ENCODE assay signal across 9 cellular contexts in the genomic region with DNA sequence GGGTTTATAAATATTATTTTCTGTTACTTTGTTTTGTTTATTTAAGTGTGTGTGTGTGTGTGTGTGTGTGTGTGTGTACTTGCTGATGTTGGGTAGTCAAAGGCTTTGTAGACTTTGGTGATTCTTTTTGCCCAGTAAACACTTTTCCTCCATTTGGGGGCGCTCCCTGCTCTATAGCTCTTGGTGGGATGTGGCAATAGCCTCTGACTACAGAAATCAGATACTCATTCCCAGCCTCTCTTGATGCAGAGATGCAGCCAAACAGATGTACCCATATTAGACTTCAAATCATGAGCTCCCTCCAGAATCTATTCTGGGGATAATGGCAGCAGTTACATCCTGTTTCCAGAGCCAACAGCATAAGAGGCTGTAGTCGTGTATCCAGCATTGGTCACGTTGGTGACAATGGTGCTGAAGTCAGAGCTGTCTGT. TPM values are rescaled to one million over a fixed set of nuclear protein-coding genes. Genes with fewer than 3 reads are reported as not detected.
A peak's percentile ranks its signal among the peaks of the same experiment; 100 is the strongest.
DNase-seq lines count a peak whose midpoint lies in the region; ATAC-seq and TF ChIP-seq lines count a peak whose summit lies in the region.
"Had no signal": no experiment of that assay in that cellular context is flagged by ENCODE, and none has a peak within 500 bp of the region (broad histone marks: within the 10 kb centered on the region; RNA-seq: fewer than 3 reads in every experiment).

No MANE protein-coding gene starts in this region.

- H3K9me3 ChIP-seq in GM23248 (ENCODE audit: low read depth) (no peaks in the 10 kb centered on the region), OCI-LY3 (ENCODE audit: insufficient read depth, low read length) (peaks cover 20% of the 10 kb centered on the region), osteoblast (ENCODE audit: low read depth, low read length) (no peaks in the 10 kb centered on the region)
- no peaks in the 10 kb centered on the region for H3K9me3 ChIP-seq in CD8-positive, alpha-beta T cell (ENCODE audit: low read length)
- H3K9me3 ChIP-seq: pancreas had no signal

- DNase-seq in GM23248 (peak; percentile 78), erythroblast (lab: John Stamatoyannopoulos, UW) (peak; percentile 11 to 36), osteoblast (ENCODE audit: insufficient read length, low spot score, missing footprints) (peak; percentile 63), NCI-H524 treated with DMSO at 0.1 percent for 48 hours (lab: John Stamatoyannopoulos, UW) (no peak)
- no peak for DNase-seq in natural killer cell treated with Interleukin-12 subunit alpha and Interleukin-12 subunit beta and Interleukin-15 and Interleukin-18, amount 100 ng/mL, for 72 hours (ENCODE audit: low spot score)
- DNase-seq in CD8-positive, alpha-beta T cell = no peak
- DNase-seq: pancreas had no signal

- H3K36me3 ChIP-seq in GM23248 (ENCODE audit: low read depth) = no peaks in the 10 kb centered on the region
- H3K36me3 ChIP-seq in OCI-LY3 (replicated peaks; ENCODE audit: low read depth, low read length) = peaks cover under 1% of the 10 kb centered on the region
- H3K36me3 ChIP-seq in osteoblast (ENCODE audit: insufficient read depth, low read length) = no peaks in the 10 kb centered on the region
- H3K36me3 ChIP-seq in CD8-positive, alpha-beta T cell (ENCODE audit: insufficient read depth, low read length) = no peaks in the 10 kb centered on the region
- H3K36me3 ChIP-seq: pancreas had no signal

- POLR2A ChIA-PET in CD8-positive, alpha-beta T cell (lab: Charles Lee) = interaction anchor here (0.6 kb wide), 1 partner anchor 23 kb away, joined by 3 read pairs; no protein-coding TSS in a partner anchor

- CTCF ChIA-PET in CD8-positive, alpha-beta T cell (lab: Charles Lee) = no interaction called here

- H3K9ac ChIP-seq in GM23248 (no peak overlapping the region), OCI-LY3 (ENCODE audit: low read length) (no peak overlapping the region)

- no peak overlapping the region for H3K4me2 ChIP-seq in GM23248 (ENCODE audit: unreplicated experiment)
- H3K4me2 ChIP-seq in OCI-LY3 (ENCODE audit: low read length) = no peak overlapping the region
- H3K4me2 ChIP-seq in osteoblast (ENCODE audit: insufficient read depth, low read length) = no peak overlapping the region

- H3K4me3 Mint-ChIP-seq in natural killer cell treated with Interleukin-12 subunit alpha and Interleukin-12 subunit beta and Interleukin-15 and Interleukin-18, amount 100 ng/mL, for 72 hours = no peak overlapping the region
- H3K4me3 Mint-ChIP-seq in CD8-positive, alpha-beta T cell = no peak overlapping the region

- no peak overlapping the region for H3K27ac ChIP-seq in GM23248
- H3K27ac ChIP-seq in OCI-LY3 (ENCODE audit: low read length) = no peak overlapping the region
- no peak overlapping the region for H3K27ac ChIP-seq in osteoblast (ENCODE audit: low read depth, low read length)
- H3K27ac ChIP-seq in CD8-positive, alpha-beta T cell (ENCODE audit: low read depth, low read length) = no peak overlapping the region
- H3K27ac ChIP-seq: pancreas had no signal

- 7 to 17% methylated on average over 3 of the region's 3 CpGs for WGBS in GM23248 (ENCODE audit: low coverage in 1 of 2, low lambda C conversion rate in 2 of 2, missing lambda C conversion rate in 2 of 2), 2 experiments

- peak overlapping the region in 1 of 2 donors; percentile 16 for H3K27ac Mint-ChIP-seq in natural killer cell treated with Interleukin-12 subunit alpha and Interleukin-12 subunit beta and Interleukin-15 and Interleukin-18, amount 100 ng/mL, for 72 hours
- no peak overlapping the region for H3K27ac Mint-ChIP-seq in CD8-positive, alpha-beta T cell

- in situ Hi-C loops in GM23248 (cut with MboI) = no loop called here

- ATAC-seq in natural killer cell treated with Interleukin-12 subunit alpha and Interleukin-12 subunit beta and Interleukin-15 and Interleukin-18, amount 100 ng/mL, for 72 hours = no peak
- no peak for ATAC-seq in CD8-positive, alpha-beta T cell
- ATAC-seq in GM19328 (IDR thresholded peaks at IDR 0.05; ENCODE audit: unreplicated experiment) = no peak

- peaks cover 11 to 12% of the 10 kb centered on the region in 2 donors for H3K4me1 Mint-ChIP-seq in natural killer cell treated with Interleukin-12 subunit alpha and Interleukin-12 subunit beta and Interleukin-15 and Interleukin-18, amount 100 ng/mL, for 72 hours (ENCODE audit: low read depth in 2 of 2)
- peaks cover 6% of the 10 kb centered on the region for H3K4me1 Mint-ChIP-seq in CD8-positive, alpha-beta T cell (ENCODE audit: low read depth)

- H3K4me1 ChIP-seq in GM23248 (ENCODE audit: insufficient read depth) = no peaks in the 10 kb centered on the region
- H3K4me1 ChIP-seq in OCI-LY3 (ENCODE audit: low read length) = peaks cover 14% of the 10 kb centered on the region; the same call in 1 of the 2 replicates
- H3K4me1 ChIP-seq in osteoblast (ENCODE audit: insufficient read depth, low read length) = peaks cover 8% of the 10 kb centered on the region
- H3K4me1 ChIP-seq in CD8-positive, alpha-beta T cell (ENCODE audit: insufficient read depth, low read length) = no peaks in the 10 kb centered on the region
- H3K4me1 ChIP-seq: pancreas had no signal

- no peaks in the 10 kb centered on the region for H3K36me3 Mint-ChIP-seq in natural killer cell treated with Interleukin-12 subunit alpha and Interleukin-12 subunit beta and Interleukin-15 and Interleukin-18, amount 100 ng/mL, for 72 hours
- no peaks in the 10 kb centered on the region for H3K36me3 Mint-ChIP-seq in CD8-positive, alpha-beta T cell

- H3K27me3 ChIP-seq in GM23248 (replicated peaks; ENCODE audit: insufficient read depth) (no peaks in the 10 kb centered on the region), OCI-LY3 (ENCODE audit: low read depth, low read length) (0 out of 2 replicates have a peak, but pooled peaks cover 5% of the 10 kb centered on the region), osteoblast (ENCODE audit: insufficient read depth, low read length) (no peaks in the 10 kb centered on the region)
- no peaks in the 10 kb centered on the region for H3K27me3 ChIP-seq in CD8-positive, alpha-beta T cell (ENCODE audit: insufficient read depth, low read length)
- H3K27me3 ChIP-seq: pancreas had no signal

- H3K9me3 Mint-ChIP-seq in natural killer cell treated with Interleukin-12 subunit alpha and Interleukin-12 subunit beta and Interleukin-15 and Interleukin-18, amount 100 ng/mL, for 72 hours = no peaks in the 10 kb centered on the region
- no peaks in the 10 kb centered on the region for H3K9me3 Mint-ChIP-seq in CD8-positive, alpha-beta T cell

- intact Hi-C loops in CD8-positive, alpha-beta T cell (cut with DNase I, micrococcal nuclease) = no loop called here

- H3K9me2 ChIP-seq in GM23248 (ENCODE audit: insufficient read depth) = no peaks in the 10 kb centered on the region

- H4K20me1 ChIP-seq in GM23248 (ENCODE audit: insufficient read depth) (no peaks in the 10 kb centered on the region), OCI-LY3 (ENCODE audit: insufficient read depth, low read length) (no peaks in the 10 kb centered on the region), osteoblast (ENCODE audit: insufficient read depth, low read length) (no peaks in the 10 kb centered on the region)

- H3K79me2 ChIP-seq in GM23248 (ENCODE audit: insufficient read depth) (no peaks in the 10 kb centered on the region), OCI-LY3 (ENCODE audit: low read length) (no peaks in the 10 kb centered on the region), osteoblast (ENCODE audit: insufficient read depth, low read length) (no peaks in the 10 kb centered on the region)

- H3K4me3 ChIP-seq in GM23248 (no peak overlapping the region), OCI-LY3 (ENCODE audit: low read length) (no peak overlapping the region), osteoblast (ENCODE audit: insufficient read depth, low read length) (no peak overlapping the region)
- H3K4me3 ChIP-seq in CD8-positive, alpha-beta T cell (ENCODE audit: low read depth, low read length) = no peak overlapping the region
- H3K4me3 ChIP-seq: pancreas had no signal

- H3F3A ChIP-seq in GM23248 (ENCODE audit: insufficient read depth) = no peaks in the 10 kb centered on the region

- peaks cover 2 to 11% of the 10 kb centered on the region in 2 donors for H3K27me3 Mint-ChIP-seq in natural killer cell treated with Interleukin-12 subunit alpha and Interleukin-12 subunit beta and Interleukin-15 and Interleukin-18, amount 100 ng/mL, for 72 hours
- H3K27me3 Mint-ChIP-seq in CD8-positive, alpha-beta T cell (ENCODE audit: low read depth) = no peaks in the 10 kb centered on the region

- no peak overlapping the region for H2AFZ ChIP-seq in GM23248
- no peak overlapping the region for H2AFZ ChIP-seq in OCI-LY3 (ENCODE audit: low read depth, low read length)
- no peak overlapping the region for H2AFZ ChIP-seq in osteoblast (ENCODE audit: low read length)

- no peak for TF ChIP-seq POLR2A in erythroblast (IDR thresholded peaks at IDR 0.05; ENCODE audit: low read length)

- TF ChIP-seq CTCF in OCI-LY3 (IDR thresholded peaks at IDR 0.05; ENCODE audit: low read depth, low read length) (peak; percentile 15; the same call in 1 of the 2 replicates), osteoblast (IDR thresholded peaks at IDR 0.05; ENCODE audit: extremely low read depth, low read depth, low read length) (peak; percentile 66)
- no peak for TF ChIP-seq CTCF in CD8-positive, alpha-beta T cell (IDR thresholded peaks at IDR 0.05)

RNA-seq across cellular contexts. Expression of a gene that starts 33.4 kb away (rescaled TPM):
- not detected in 2 replicates for total RNA-seq in GM23248 (2014; rRNA removed; shearing (Covaris generic))
- not detected in 2 replicates for polyA plus RNA-seq in GM23248 (2016; fragmentation: Nextera tagmentation; extraction: Ambion mirVana)
- total RNA-seq in osteoblast = not detected in 2 replicates
- not detected for total RNA-seq in natural killer cell treated with Interleukin-12 subunit alpha and Interleukin-12 subunit beta and Interleukin-15 and Interleukin-18, amount 100 ng/mL, for 72 hours
- not detected for total RNA-seq in CD8-positive, alpha-beta T cell
- total RNA-seq: pancreas had no signal

RNA-seq across cellular contexts. Expression of a gene that starts 36.0 kb away (rescaled TPM):
- 20.4 and 20.8 TPM in 2 replicates for total RNA-seq in GM23248 (2014; rRNA removed; shearing (Covaris generic))
- 7.1 and 8.0 TPM in 2 replicates for polyA plus RNA-seq in GM23248 (2016; fragmentation: Nextera tagmentation; extraction: Ambion mirVana)
- 40.7 and 51.8 TPM in 2 replicates for total RNA-seq in osteoblast
- 100 to 1,000 TPM in 1 of 2 donors, 10 to 100 TPM in 1; 63.8 to 142 TPM for total RNA-seq in natural killer cell treated with Interleukin-12 subunit alpha and Interleukin-12 subunit beta and Interleukin-15 and Interleukin-18, amount 100 ng/mL, for 72 hours
- 10 to 100 TPM; 48.4 to 49.7 TPM for total RNA-seq in CD8-positive, alpha-beta T cell

Comparison
In these comparisons a context has a peak if more than half of its experiments do, and no peak if none do; other contexts are left out.
1. DNase-seq: peak in GM23248 (single experiment), erythroblast (2 of 2) and osteoblast (single experiment); none in NCI-H524 treated with DMSO at 0.1 percent for 48 hours (single experiment), natural killer cell treated with Interleukin-12 subunit alpha and Interleukin-12 subunit beta and Interleukin-15 and Interleukin-18, amount 100 ng/mL, for 72 hours (single experiment) and CD8-positive, alpha-beta T cell (0 of 7).